ENCODE assay signal across 29 cellular contexts in the genomic region with DNA sequence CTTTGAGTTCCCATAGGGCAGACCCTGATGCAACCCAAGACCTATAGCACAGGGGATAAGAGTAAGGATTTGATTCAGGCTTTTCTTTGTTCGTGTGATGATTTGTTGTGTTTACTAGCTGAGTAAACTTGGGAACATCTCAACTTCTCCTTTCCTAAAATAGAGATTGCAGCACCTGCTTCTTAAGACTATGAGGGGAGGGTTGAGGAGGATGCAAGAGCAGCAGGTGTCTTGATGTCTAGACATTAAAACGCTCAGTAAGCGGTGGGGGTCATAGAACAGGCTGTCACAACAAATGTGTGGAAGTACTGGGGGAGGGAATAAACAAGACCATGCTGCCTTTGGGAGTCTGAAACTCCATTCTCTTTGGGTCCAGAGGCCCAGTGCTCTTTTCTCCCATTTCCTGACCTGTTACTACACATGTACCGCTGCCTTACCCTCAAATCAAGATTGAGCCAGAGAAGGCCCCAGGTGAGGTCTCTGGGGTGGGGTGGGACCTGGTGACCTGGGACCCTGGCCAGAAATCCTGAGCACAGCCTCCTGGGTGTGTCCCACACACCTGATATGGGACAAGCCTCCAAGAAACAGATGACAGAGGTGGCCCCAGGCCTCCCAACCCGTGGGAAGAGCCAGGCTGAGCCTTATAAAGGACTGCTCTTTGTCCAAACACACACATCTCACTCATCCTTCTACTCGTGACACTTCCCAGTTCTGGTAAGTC. TPM values are rescaled to one million over a fixed set of nuclear protein-coding genes. Genes with fewer than 3 reads are reported as not detected.
"Had no signal": no experiment of that assay in that cellular context is flagged by ENCODE, and none has a peak within 500 bp of the region (broad histone marks: within the 10 kb centered on the region; RNA-seq: fewer than 3 reads in every experiment).

TSS of gene S100A7A (plus strand) at position 671 of the 721 bp plus-strand sequence. CDS start 1,563 bp downstream, outside the sequence.

- H3K27ac ChIP-seq: ascending aorta, body of pancreas, Peyer's patch had no signal

- H3K4me1 ChIP-seq: ascending aorta, body of pancreas, Peyer's patch had no signal

- H3K4me1 Mint-ChIP-seq: activated CD4-positive, alpha-beta T cell treated with anti-CD3 and anti-CD28 coated beads, Interleukin-2, amount 10 ng/mL, durations not matched to agents 7 days and 5 days; activated naive CD8-positive, alpha-beta T cell treated with anti-CD3 and anti-CD28 coated beads, Interleukin-2, amount 50 U/mL, for 24 hours; central memory CD8-positive, alpha-beta T cell; T-helper 17 cell had no signal

- H3K27ac Mint-ChIP-seq: activated CD4-positive, alpha-beta memory T cell treated with anti-CD3 and anti-CD28 coated beads for 36 hours; activated CD4-positive, alpha-beta T cell treated with anti-CD3 and anti-CD28 coated beads, Interleukin-2, amount 10 ng/mL, durations not matched to agents 7 days and 5 days; activated naive CD4-positive, alpha-beta T cell treated with anti-CD3 and anti-CD28 coated beads, Interleukin-2, amount 50 U/mL, for 72 hours; activated naive CD8-positive, alpha-beta T cell treated with anti-CD3 and anti-CD28 coated beads, Interleukin-2, amount 50 U/mL, for 24 hours; T-helper 17 cell had no signal

- ATAC-seq: activated naive CD4-positive, alpha-beta T cell treated with anti-CD3 and anti-CD28 coated beads, Interleukin-2, amount 50 U/mL, for 72 hours; activated naive CD8-positive, alpha-beta T cell treated with anti-CD3 and anti-CD28 coated beads, Interleukin-2, amount 50 U/mL, for 24 hours; activated T-cell treated with anti-CD3 and anti-CD28 coated beads, Interleukin-2, amount 50 U/mL, for 4 hours; body of pancreas; T-helper 17 cell had no signal

- H3K36me3 Mint-ChIP-seq: activated CD4-positive, alpha-beta memory T cell treated with anti-CD3 and anti-CD28 coated beads for 36 hours; activated naive CD4-positive, alpha-beta T cell treated with anti-CD3 and anti-CD28 coated beads, Interleukin-2, amount 50 U/mL, for 72 hours had no signal

- H3K4me3 ChIP-seq: ascending aorta, body of pancreas, Peyer's patch had no signal

- H3K4me3 Mint-ChIP-seq: activated CD4-positive, alpha-beta memory T cell treated with anti-CD3 and anti-CD28 coated beads for 36 hours; activated CD4-positive, alpha-beta T cell treated with anti-CD3 and anti-CD28 coated beads, Interleukin-2, amount 10 ng/mL, durations not matched to agents 7 days and 5 days; activated naive CD8-positive, alpha-beta T cell treated with anti-CD3 and anti-CD28 coated beads, Interleukin-2, amount 50 U/mL, for 24 hours; activated T-cell treated with anti-CD3 and anti-CD28 coated beads, Interleukin-2, amount 50 U/mL, for 4 hours; central memory CD8-positive, alpha-beta T cell; T-helper 17 cell had no signal

- H3K9me3 Mint-ChIP-seq: activated CD4-positive, alpha-beta T cell treated with anti-CD3 and anti-CD28 coated beads, Interleukin-2, amount 10 ng/mL, durations not matched to agents 7 days and 5 days; activated naive CD8-positive, alpha-beta T cell treated with anti-CD3 and anti-CD28 coated beads, Interleukin-2, amount 50 U/mL, for 24 hours; activated T-cell treated with anti-CD3 and anti-CD28 coated beads, Interleukin-2, amount 50 U/mL, for 4 hours; central memory CD8-positive, alpha-beta T cell had no signal

- DNase-seq: activated CD4-positive, alpha-beta memory T cell treated with anti-CD3 and anti-CD28 coated beads for 36 hours; activated CD4-positive, alpha-beta T cell treated with anti-CD3 and anti-CD28 coated beads, Interleukin-2, amount 10 ng/mL, durations not matched to agents 7 days and 5 days; activated CD4-positive, CD25-positive, alpha-beta regulatory T cell; activated CD8-positive, alpha-beta memory T cell treated with anti-CD3 and anti-CD28 coated beads for 24 hours; activated naive CD4-positive, alpha-beta T cell treated with Interleukin-2 at 50 U/mL for 16 hours; activated naive CD8-positive, alpha-beta T cell treated with anti-CD3 and anti-CD28 coated beads, Interleukin-2, amount 50 U/mL, for 24 hours; activated T-cell treated with anti-CD3 and anti-CD28 coated beads, Interleukin-2, amount 50 U/mL, for 4 hours; amniotic stem cell; body of pancreas; KG1; NCI-H1092; NCI-H1417; NCI-H1930; NCI-H2171; NCI-H2227 treated with DMSO at 0.1 percent for 48 hours; NCI-H526; NCI-H82; OCI-M1; Peyer's patch; SHP77 treated with DMSO at 0.1 percent for 48 hours; T-helper 17 cell; T-helper 9 cell had no signal

- H3K27me3 ChIP-seq: ascending aorta, body of pancreas, Peyer's patch had no signal

- H3K36me3 ChIP-seq: ascending aorta, Peyer's patch had no signal

- H3K9me3 ChIP-seq: ascending aorta, body of pancreas, Peyer's patch had no signal

RNA-seq across cellular contexts. Expression of gene S100A7A, which starts in this region (rescaled TPM):
- total RNA-seq: activated CD4-positive, alpha-beta memory T cell treated with anti-CD3 and anti-CD28 coated beads for 36 hours; activated CD4-positive, alpha-beta T cell treated with anti-CD3 and anti-CD28 coated beads, Interleukin-2, amount 10 ng/mL, durations not matched to agents 7 days and 5 days; activated naive CD4-positive, alpha-beta T cell treated with anti-CD3 and anti-CD28 coated beads, Interleukin-2, amount 50 U/mL, for 72 hours; activated T-cell treated with anti-CD3 and anti-CD28 coated beads, Interleukin-2, amount 50 U/mL, for 4 hours; ascending aorta; body of pancreas; LHCN-M2; M059J; NCI-H460; Peyer's patch; SK-MEL-5; T-helper 17 cell had no signal
